In genomic region chr1:37680933-37681332, GRCh38 we compare ENCODE assay signal across 21 cellular contexts. TPM values are rescaled to one million over a fixed set of nuclear protein-coding genes. Genes with fewer than 3 reads are reported as not detected.
A peak's percentile ranks its signal among the peaks of the same experiment; 100 is the strongest.
DNase-seq lines count a peak whose midpoint lies in the region; ATAC-seq, FAIRE-seq and TF ChIP-seq lines count a peak whose summit lies in the region.
"Had no signal": no experiment of that assay in that cellular context is flagged by ENCODE, and none has a peak within 500 bp of the region (broad histone marks: within the 10 kb centered on the region; RNA-seq: fewer than 3 reads in every experiment).

No MANE protein-coding gene starts in this region.

- 80% methylated on average over 3 of the region's 3 CpGs for WGBS in K562 (ENCODE audit: insufficient coverage, low coverage, missing lambda C conversion rate)

- H3K36me3 ChIP-seq in K562 (ENCODE audit: control insufficient read depth, insufficient read depth, low read length) (peaks cover 51% of the 10 kb centered on the region), endothelial cell of umbilical vein (ENCODE audit: control insufficient read depth in 2 of 2, extremely low read depth in 1 of 2, insufficient read depth in 2 of 2, low read length in 2 of 2) (peaks cover 6 to 10% of the 10 kb centered on the region in 2 experiments), neural progenitor cell (peaks cover 6% of the 10 kb centered on the region)

- TF ChIP-seq POLR2A in K562 (conservative IDR thresholded peaks at IDR 0.05) (peak; percentile 66), endothelial cell of umbilical vein (IDR thresholded peaks at IDR 0.05; ENCODE audit: low read depth, low read length) (no peak), GM18505 (IDR thresholded peaks at IDR 0.05; ENCODE audit: borderline replicate concordance, extremely low read depth, insufficient read depth, insufficient read length) (no peak)

- H3K27me3 Mint-ChIP-seq in activated naive CD8-positive, alpha-beta T cell: no peaks in the 10 kb centered on the region
- no peaks in the 10 kb centered on the region for H3K27me3 Mint-ChIP-seq in activated naive CD8-positive, alpha-beta T cell treated with anti-CD3 and anti-CD28 coated beads, Interleukin-2, amount 50 U/mL, for 24 hours
- peaks cover 4% of the 10 kb centered on the region for H3K27me3 Mint-ChIP-seq in neural progenitor cell (ENCODE audit: insufficient read depth, low read depth)
- no peaks in the 10 kb centered on the region for H3K27me3 Mint-ChIP-seq in CD4-positive, alpha-beta T cell

- H3K36me3 Mint-ChIP-seq in activated naive CD8-positive, alpha-beta T cell: peaks cover 2% of the 10 kb centered on the region
- peaks cover 29% of the 10 kb centered on the region for H3K36me3 Mint-ChIP-seq in activated naive CD8-positive, alpha-beta T cell treated with anti-CD3 and anti-CD28 coated beads, Interleukin-2, amount 50 U/mL, for 24 hours (ENCODE audit: low read depth)
- H3K36me3 Mint-ChIP-seq in neural progenitor cell: peaks cover 13% of the 10 kb centered on the region
- H3K36me3 Mint-ChIP-seq in CD4-positive, alpha-beta T cell (ENCODE audit: low read depth): peaks cover 36% of the 10 kb centered on the region

- peaks cover 8% of the 10 kb centered on the region for H3K4me1 Mint-ChIP-seq in activated naive CD8-positive, alpha-beta T cell (ENCODE audit: low read depth)
- H3K4me1 Mint-ChIP-seq in activated naive CD8-positive, alpha-beta T cell treated with anti-CD3 and anti-CD28 coated beads, Interleukin-2, amount 50 U/mL, for 24 hours: peaks cover 13% of the 10 kb centered on the region
- H3K4me1 Mint-ChIP-seq in neural progenitor cell: peaks cover 18% of the 10 kb centered on the region
- H3K4me1 Mint-ChIP-seq in CD4-positive, alpha-beta T cell (ENCODE audit: low read depth): peaks cover 9% of the 10 kb centered on the region

- H2AFZ ChIP-seq in K562 (ENCODE audit: low read depth, low read length): no peak overlapping the region
- H2AFZ ChIP-seq in endothelial cell of umbilical vein (ENCODE audit: low read depth, low read length): no peak overlapping the region
- H2AFZ ChIP-seq in neural progenitor cell (replicated peaks): no peak overlapping the region
- H2AFZ ChIP-seq: GM23248 had no signal

- peaks cover 7% of the 10 kb centered on the region; the same call in 1 of the 2 replicates for H4K20me1 ChIP-seq in K562 (replicated peaks; ENCODE audit: control insufficient read depth, insufficient read depth, low read length)
- no peaks in the 10 kb centered on the region for H4K20me1 ChIP-seq in endothelial cell of umbilical vein (replicated peaks; ENCODE audit: control insufficient read depth, extremely low read depth, insufficient read depth, low read length)
- no peaks in the 10 kb centered on the region for H4K20me1 ChIP-seq in neural progenitor cell (ENCODE audit: low read depth)

- in situ Hi-C loops in K562 (cut with MboI): loop anchor here (5.0 kb wide), 2 partner anchors 74 to 224 kb away; no protein-coding TSS in a partner anchor

- ATAC-seq in activated naive CD8-positive, alpha-beta T cell treated with anti-CD3 and anti-CD28 coated beads, Interleukin-2, amount 50 U/mL, for 24 hours: no peak
- no peak for ATAC-seq in K562
- no peak for ATAC-seq in GM18505 (IDR thresholded peaks at IDR 0.05; ENCODE audit: unreplicated experiment)
- ATAC-seq in CD4-positive, alpha-beta T cell (ENCODE audit: poor library complexity): no peak
- no peak for ATAC-seq in HG03196 (IDR thresholded peaks at IDR 0.05; ENCODE audit: unreplicated experiment)
- ATAC-seq: CD8-positive, alpha-beta T cell had no signal

- DNase-seq in activated naive CD8-positive, alpha-beta T cell treated with anti-CD3 and anti-CD28 coated beads, Interleukin-2, amount 50 U/mL, for 24 hours: no peak
- DNase-seq in K562 (ENCODE audit: extremely low read depth in 1 of 4, low spot score in 3 of 4) (no peak), endothelial cell of umbilical vein (ENCODE audit: low read depth, low spot score) (no peak), neural progenitor cell (ENCODE audit: low spot score) (no peak)
- no peak for DNase-seq in CD4-positive, alpha-beta T cell
- DNase-seq: C1 segment of cervical spinal cord; Caco-2; CD8-positive, alpha-beta T cell; DMS153; DND-41; GM23248; H7; HCEC 1CT had no signal

- no peaks in the 10 kb centered on the region for H3K4me1 ChIP-seq in K562 (replicated peaks in 1 of 2; ENCODE audit: control insufficient read depth in 2 of 2, insufficient read depth in 2 of 2, low read length in 2 of 2)
- H3K4me1 ChIP-seq in endothelial cell of umbilical vein (ENCODE audit: control insufficient read depth, extremely low read depth, insufficient read depth, low read length): no peaks in the 10 kb centered on the region
- H3K4me1 ChIP-seq in neural progenitor cell: no peaks in the 10 kb centered on the region
- H3K4me1 ChIP-seq: Caco-2 had no signal

- BruUV-seq in K562 (replicated peaks; lab: Mats Ljungman, UMichigan) (no TSS peak), endothelial cell of umbilical vein (replicated peaks; lab: Mats Ljungman, UMichigan) (no TSS peak)

- dilution Hi-C loops in endothelial cell of umbilical vein (cut with MboI; ENCODE audit: extremely low pct_ligation_motif_present, low sequenced_read_pairs): no loop called here

- no peaks in the 10 kb centered on the region for H3K9me3 Mint-ChIP-seq in activated naive CD8-positive, alpha-beta T cell (ENCODE audit: low read depth)
- no peaks in the 10 kb centered on the region for H3K9me3 Mint-ChIP-seq in activated naive CD8-positive, alpha-beta T cell treated with anti-CD3 and anti-CD28 coated beads, Interleukin-2, amount 50 U/mL, for 24 hours
- H3K9me3 Mint-ChIP-seq in neural progenitor cell: no peaks in the 10 kb centered on the region
- H3K9me3 Mint-ChIP-seq in CD4-positive, alpha-beta T cell: no peaks in the 10 kb centered on the region
- H3K9me3 Mint-ChIP-seq: CD8-positive, alpha-beta T cell had no signal

- H3K4me2 ChIP-seq in K562 (ENCODE audit: insufficient read depth, low read length) (no peak overlapping the region), endothelial cell of umbilical vein (ENCODE audit: insufficient read depth, low read length) (no peak overlapping the region), neural progenitor cell (no peak overlapping the region)

- no peak for TF ChIP-seq RAD21 in K562 (CRISPR knock-in tag; conservative IDR thresholded peaks at IDR 0.05 in 1 of 2, IDR thresholded peaks at IDR 0.05 in 1 of 2)

- H3K79me2 ChIP-seq in K562 (ENCODE audit: control insufficient read depth, insufficient read depth, low read length): no peaks in the 10 kb centered on the region
- no peaks in the 10 kb centered on the region for H3K79me2 ChIP-seq in endothelial cell of umbilical vein (ENCODE audit: control insufficient read depth, insufficient read depth, low read length)
- no peaks in the 10 kb centered on the region for H3K79me2 ChIP-seq in neural progenitor cell (ENCODE audit: low read depth)

- no peak overlapping the region for H3K9ac ChIP-seq in K562 (ENCODE audit: insufficient read depth in 1 of 2, low read depth in 2 of 2, low read length in 2 of 2)
- H3K9ac ChIP-seq in endothelial cell of umbilical vein (replicated peaks; ENCODE audit: extremely low read depth, insufficient read depth, low read length): no peak overlapping the region
- H3K9ac ChIP-seq in neural progenitor cell: no peak overlapping the region
- H3K9ac ChIP-seq: GM23248 had no signal

- CTCF ChIA-PET in K562 (lab: Yijun Ruan, JAX; ENCODE audit: low intra/inter-chr PET ratio) (interaction anchor here (1.1 to 4.1 kb wide), 2 partner anchors 224 to 227 kb away, joined by 3 to 53 read pairs; no protein-coding TSS in a partner anchor), endothelial cell of umbilical vein (lab: Charles Lee) (interaction anchor here (0.8 to 6.4 kb wide), 9 partner anchors 9 to 226 kb away, joined by 3 to 69 read pairs (median 4); no protein-coding TSS in a partner anchor)
- CTCF ChIA-PET in CD4-positive, alpha-beta T cell (lab: Charles Lee): interaction anchor here (1.1 to 6.9 kb wide), 4 partner anchors 10 to 85 kb away, joined by 3 to 54 read pairs (median 6); partner anchors contain the start of gene GNL2

- H3K27ac ChIP-seq in K562 (ENCODE audit: extremely low read depth, low read depth, low read length) (no peak overlapping the region), endothelial cell of umbilical vein (ENCODE audit: insufficient read depth, low read depth, low read length) (no peak overlapping the region), neural progenitor cell (no peak overlapping the region)
- no peak overlapping the region for H3K27ac ChIP-seq in CD4-positive, alpha-beta T cell (ENCODE audit: low read depth, low read length)
- H3K27ac ChIP-seq: GM23248 had no signal

- H3K4me3 ChIP-seq in K562 (no peak overlapping the region), endothelial cell of umbilical vein (replicated peaks in 1 of 3; ENCODE audit: insufficient read depth in 1 of 3, low read depth in 1 of 3, low read length in 3 of 3) (no peak overlapping the region), neural progenitor cell (no peak overlapping the region)
- H3K4me3 ChIP-seq: GM23248 had no signal

- H3K9me1 ChIP-seq in K562 (ENCODE audit: control insufficient read depth, insufficient read depth, low read length) (no peaks in the 10 kb centered on the region), endothelial cell of umbilical vein (replicated peaks; ENCODE audit: control insufficient read depth, extremely low read depth, insufficient read depth, low read length) (no peaks in the 10 kb centered on the region)

- H3K27ac Mint-ChIP-seq in activated naive CD8-positive, alpha-beta T cell: peak overlapping the region; percentile 73
- H3K27ac Mint-ChIP-seq in activated naive CD8-positive, alpha-beta T cell treated with anti-CD3 and anti-CD28 coated beads, Interleukin-2, amount 50 U/mL, for 24 hours: no peak overlapping the region
- H3K27ac Mint-ChIP-seq in neural progenitor cell: peak overlapping the region; percentile 35
- H3K27ac Mint-ChIP-seq in CD4-positive, alpha-beta T cell: no peak overlapping the region
- H3K27ac Mint-ChIP-seq: CD8-positive, alpha-beta T cell had no signal

- no peak for TF ChIP-seq EP300 in K562 (IDR thresholded peaks at IDR 0.05; ENCODE audit: low read length)

- no peaks in the 10 kb centered on the region for H3K9me3 ChIP-seq in K562 (replicated peaks; ENCODE audit: control insufficient read depth, insufficient read depth, low read depth, low read length)
- no peaks in the 10 kb centered on the region for H3K9me3 ChIP-seq in endothelial cell of umbilical vein (replicated peaks; ENCODE audit: control insufficient read depth, insufficient read depth, low read length)
- H3K9me3 ChIP-seq in neural progenitor cell (ENCODE audit: low read depth): no peaks in the 10 kb centered on the region
- H3K9me3 ChIP-seq in CD4-positive, alpha-beta T cell (ENCODE audit: control insufficient read depth, low read length): no peaks in the 10 kb centered on the region
- H3K9me3 ChIP-seq: Caco-2 had no signal

- H3K27me3 ChIP-seq in K562 (ENCODE audit: control insufficient read depth in 2 of 2, insufficient read depth in 2 of 2, low read length in 2 of 2) (peaks cover 9 to 16% of the 10 kb centered on the region in 2 experiments; a peak in 3 of 5 replicates), endothelial cell of umbilical vein (ENCODE audit: control insufficient read depth in 2 of 2, insufficient read depth in 2 of 2, low read length in 2 of 2) (peaks cover 4 to 6% of the 10 kb centered on the region in 2 experiments), neural progenitor cell (no peaks in the 10 kb centered on the region)
- H3K27me3 ChIP-seq in CD4-positive, alpha-beta T cell (ENCODE audit: control insufficient read depth, insufficient read depth, low read length): no peaks in the 10 kb centered on the region

- POLR2A ChIA-PET in K562 (lab: Yijun Ruan, JAX) (interaction anchor here (0.7 to 1.6 kb wide), 4 partner anchors 8 to 206 kb away, joined by 3 to 4 read pairs (median 4); no protein-coding TSS in a partner anchor), endothelial cell of umbilical vein (lab: Charles Lee) (no interaction called here)
- POLR2A ChIA-PET in CD4-positive, alpha-beta T cell (lab: Charles Lee): interaction anchor here (0.6 to 1.2 kb wide), 2 partner anchors 8 to 223 kb away, joined by 3 read pairs; no protein-coding TSS in a partner anchor

- intact Hi-C loops in K562 (cut with micrococcal nuclease): loop anchor here (5.0 kb wide), 1 partner anchor 119 kb away; no protein-coding TSS in a partner anchor
- intact Hi-C loops in endothelial cell of umbilical vein (cut with micrococcal nuclease): no loop called here
- intact Hi-C loops in CD4-positive, alpha-beta T cell (cut with DNase I, micrococcal nuclease): no loop called here

- FAIRE-seq in K562 (lab: Jason Lieb, UNC) (no peak), endothelial cell of umbilical vein (lab: Jason Lieb, UNC) (peak; percentile 12)
- FAIRE-seq: G401.6, GM12892, GM19239, H1 had no signal

- H3K4me3 Mint-ChIP-seq in activated naive CD8-positive, alpha-beta T cell: no peak overlapping the region
- no peak overlapping the region for H3K4me3 Mint-ChIP-seq in activated naive CD8-positive, alpha-beta T cell treated with anti-CD3 and anti-CD28 coated beads, Interleukin-2, amount 50 U/mL, for 24 hours
- H3K4me3 Mint-ChIP-seq in neural progenitor cell: no peak overlapping the region
- no peak overlapping the region for H3K4me3 Mint-ChIP-seq in CD4-positive, alpha-beta T cell
- H3K4me3 Mint-ChIP-seq: CD8-positive, alpha-beta T cell had no signal

- TF ChIP-seq CTCF in K562 (IDR thresholded peaks at IDR 0.05 in 2 of 3, conservative IDR thresholded peaks at IDR 0.05 in 1 of 3; ENCODE audit: insufficient read depth in 2 of 3, low read depth in 1 of 3, low read length in 3 of 3) (no peak), endothelial cell of umbilical vein (IDR thresholded peaks at IDR 0.05; ENCODE audit: extremely low read depth in 1 of 2, insufficient read depth in 1 of 2, low read depth in 1 of 2, low read length in 2 of 2) (no peak), neural progenitor cell (IDR thresholded peaks at IDR 0.05) (no peak)
- no peak for TF ChIP-seq CTCF in CD4-positive, alpha-beta T cell (IDR thresholded peaks at IDR 0.05)

- peaks cover 12% of the 10 kb centered on the region for H3F3A ChIP-seq in neural progenitor cell (ENCODE audit: low read depth)

RNA-seq across cellular contexts. Expression of gene CDCA8, which starts 11.4 kb away (rescaled TPM):
- total RNA-seq in K562 (2011; cell fraction: chromatin; rRNA removed; ENCODE audit: low replicate concordance): 55.0 and 75.1 TPM in 2 replicates
- 60.3 and 62.5 TPM in 2 replicates for total RNA-seq in K562 (2011; cell fraction: nucleolus; rRNA removed)
- 61.4 and 63.4 TPM in 2 replicates for total RNA-seq in K562 (2011; cell fraction: nucleoplasm; rRNA removed)
- total RNA-seq in K562 (2014; rRNA removed) (26.4 and 29.3 TPM in 2 replicates), K562 (2014; rRNA removed; fragmentation: Illumina TruSeq; extraction: Trizol) (35.8 and 38.3 TPM in 2 replicates), K562 (2015; rRNA removed; fragmentation: Illumina TruSeq; extraction: Trizol) (34.4 and 37.7 TPM in 2 replicates), K562 (2021) (72.5 and 81.8 TPM in 2 replicates), endothelial cell of umbilical vein (43.7 and 45.7 TPM in 2 replicates), neural progenitor cell (ENCODE audit: low replicate concordance) (49.3 and 65.0 TPM in 2 replicates)
- polyA plus RNA-seq in K562 (2011; rRNA removed) (118 and 120 TPM in 2 replicates), K562 (2014; fragmentation: Illumina TruSeq; extraction: Trizol) (117 and 124 TPM in 2 replicates), K562 (2014; fragmentation: Nextera tagmentation; extraction: Ambion mirVana) (100 to 1,000 TPM in 1 of 2 experiments, 10 to 100 TPM in 1; 84.3 to 148 TPM), K562 (2014; rRNA removed) (74.1 and 81.7 TPM in 2 replicates), endothelial cell of umbilical vein (36.2 and 38.5 TPM in 2 replicates)
- polyA plus RNA-seq in K562 (2011; cell fraction: cytosol; rRNA removed): 99.5 and 121 TPM in 2 replicates
- 89.5 and 92.0 TPM in 2 replicates for polyA plus RNA-seq in K562 (2011; cell fraction: nucleus; rRNA removed)
- polyA plus RNA-seq in K562 (2012): 72.5 and 78.6 TPM in 2 replicates
- polyA minus RNA-seq in K562 (2011; rRNA and poly(A)+ RNA removed): 68.8 and 84.8 TPM in 2 replicates
- 44.7 and 47.7 TPM in 2 replicates for polyA minus RNA-seq in K562 (2011; cell fraction: cytosol; rRNA and poly(A)+ RNA removed)
- 24.9 and 31.9 TPM in 2 replicates for polyA minus RNA-seq in K562 (2011; cell fraction: nucleus; rRNA and poly(A)+ RNA removed)
- polyA plus RNA-seq in endothelial cell of umbilical vein (2011; cell fraction: cytosol; rRNA removed): 42.7 and 50.4 TPM in 2 replicates
- 27.3 and 34.2 TPM in 2 replicates for polyA plus RNA-seq in endothelial cell of umbilical vein (2011; cell fraction: nucleus; rRNA removed)
- 16.9 and 37.5 TPM in 2 replicates for polyA plus RNA-seq in endothelial cell of umbilical vein (2012)
- polyA minus RNA-seq in endothelial cell of umbilical vein: 33.6 and 34.6 TPM in 2 replicates
- 32.9 TPM for polyA minus RNA-seq in endothelial cell of umbilical vein (2011; cell fraction: cytosol; rRNA and poly(A)+ RNA removed)
- 10.1 and 12.5 TPM in 2 replicates for polyA minus RNA-seq in endothelial cell of umbilical vein (2011; cell fraction: nucleus; rRNA and poly(A)+ RNA removed)
- total RNA-seq in CD4-positive, alpha-beta T cell: under 1 TPM; 0.25 to 0.36 TPM

RNA-seq across cellular contexts. Expression of gene RSPO1, which starts 46.2 kb away (rescaled TPM):
- not detected in 2 replicates for total RNA-seq in K562 (2011; cell fraction: chromatin; rRNA removed; ENCODE audit: low replicate concordance)
- total RNA-seq in K562 (2011; cell fraction: nucleolus; rRNA removed): not detected in 2 replicates
- total RNA-seq in K562 (2011; cell fraction: nucleoplasm; rRNA removed): not detected in 2 replicates
- total RNA-seq in K562 (2014; rRNA removed) (not detected in 2 replicates), K562 (2014; rRNA removed; fragmentation: Illumina TruSeq; extraction: Trizol) (not detected in 2 replicates), K562 (2015; rRNA removed; fragmentation: Illumina TruSeq; extraction: Trizol) (not detected in 2 replicates), K562 (2021) (not detected in 2 replicates), endothelial cell of umbilical vein (not detected in 2 replicates), neural progenitor cell (ENCODE audit: low replicate concordance) (0.67 and 0.93 TPM in 2 replicates)
- polyA plus RNA-seq in K562 (2011; rRNA removed) (not detected in 2 replicates), K562 (2014; fragmentation: Illumina TruSeq; extraction: Trizol) (not detected in 2 replicates), K562 (2014; fragmentation: Nextera tagmentation; extraction: Ambion mirVana) (not detected), K562 (2014; rRNA removed) (not detected in 2 replicates), endothelial cell of umbilical vein (not detected in 2 replicates)
- not detected in 2 replicates for polyA plus RNA-seq in K562 (2011; cell fraction: cytosol; rRNA removed)
- polyA plus RNA-seq in K562 (2011; cell fraction: nucleus; rRNA removed): not detected in 2 replicates
- polyA plus RNA-seq in K562 (2012): not detected in 2 replicates
- polyA minus RNA-seq in K562 (2011; rRNA and poly(A)+ RNA removed): not detected in 2 replicates
- not detected in 2 replicates for polyA minus RNA-seq in K562 (2011; cell fraction: cytosol; rRNA and poly(A)+ RNA removed)
- polyA minus RNA-seq in K562 (2011; cell fraction: nucleus; rRNA and poly(A)+ RNA removed): not detected in 2 replicates
- not detected in 2 replicates for polyA plus RNA-seq in endothelial cell of umbilical vein (2011; cell fraction: cytosol; rRNA removed)
- not detected in 2 replicates for polyA plus RNA-seq in endothelial cell of umbilical vein (2011; cell fraction: nucleus; rRNA removed)
- not detected in 2 replicates for polyA plus RNA-seq in endothelial cell of umbilical vein (2012)
- not detected in 2 replicates for polyA minus RNA-seq in endothelial cell of umbilical vein
- polyA minus RNA-seq in endothelial cell of umbilical vein (2011; cell fraction: cytosol; rRNA and poly(A)+ RNA removed): not detected
- polyA minus RNA-seq in endothelial cell of umbilical vein (2011; cell fraction: nucleus; rRNA and poly(A)+ RNA removed): not detected in 2 replicates
- not detected for total RNA-seq in CD4-positive, alpha-beta T cell
- total RNA-seq: A673; Caco-2; CD8-positive, alpha-beta T cell; H1 had no signal
- polyA plus RNA-seq: GM23248 had no signal

Comparison
In these comparisons a context has a peak if more than half of its experiments do, and no peak if none do; other contexts are left out.
1. H3K27ac Mint-ChIP-seq: peak in activated naive CD8-positive, alpha-beta T cell (single experiment) and neural progenitor cell (single experiment); none in activated naive CD8-positive, alpha-beta T cell treated with anti-CD3 and anti-CD28 coated beads, Interleukin-2, amount 50 U/mL, for 24 hours (single experiment) and CD4-positive, alpha-beta T cell (single experiment).
2. RNA of gene CDCA8, which starts 11.4 kb away (total RNA-seq): 49.3 to 65.0 TPM in neural progenitor cell, 43.7 to 45.7 TPM in endothelial cell of umbilical vein and 26.4 to 81.8 TPM in K562; 0.25 to 0.36 TPM in CD4-positive, alpha-beta T cell; every median in the first group is over 10 times any median in the second.